ENCODE assay signal across 1 cellular context in the genomic region with DNA sequence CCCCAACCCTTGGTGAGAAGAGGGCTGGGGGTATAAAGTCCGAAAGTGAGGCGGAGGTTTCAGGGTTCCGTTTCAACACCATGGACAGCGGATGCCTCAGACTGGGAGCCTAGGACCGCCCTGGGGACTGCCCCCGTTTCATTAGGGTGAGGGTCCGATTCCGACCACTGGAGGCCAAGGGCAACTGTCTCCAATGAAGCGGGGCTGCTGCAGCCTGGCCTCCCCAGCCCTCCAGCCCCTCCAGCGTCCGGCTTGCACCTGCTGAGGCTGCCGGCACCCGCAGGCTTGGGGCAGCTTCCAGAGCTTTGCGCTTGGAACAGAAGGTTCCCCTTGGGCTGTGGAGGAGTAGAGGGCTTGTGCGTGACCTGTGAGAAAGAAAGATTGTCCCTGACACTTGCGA.
TF ChIP-seq lines count a peak whose summit lies in the region.

No MANE protein-coding gene starts in this region.

TF ChIP-seq in HepG2, 621 proteins besides CTCF, POLR2A, EP300 and RAD21:
- TF ChIP-seq ZNF547 (CRISPR knock-in tag; IDR thresholded peaks at IDR 0.05) = 0 out of 2 replicates have a peak, but pooled peaks have one; percentile 38
- TF ChIP-seq KDM1A (CRISPR knock-in tag; IDR thresholded peaks at IDR 0.05) = no peak
- no peak for TF ChIP-seq NBN (conservative IDR thresholded peaks at IDR 0.05)
- no peak for TF ChIP-seq IRF2 (CRISPR knock-in tag; IDR thresholded peaks at IDR 0.05)
- TF ChIP-seq KAT7 (CRISPR knock-in tag; IDR thresholded peaks at IDR 0.05; ENCODE audit: borderline replicate concordance) = no peak
- no peak for TF ChIP-seq ZNF10 (CRISPR knock-in tag; IDR thresholded peaks at IDR 0.05; ENCODE audit: borderline replicate concordance, low read depth)
- TF ChIP-seq, protein P1, sequence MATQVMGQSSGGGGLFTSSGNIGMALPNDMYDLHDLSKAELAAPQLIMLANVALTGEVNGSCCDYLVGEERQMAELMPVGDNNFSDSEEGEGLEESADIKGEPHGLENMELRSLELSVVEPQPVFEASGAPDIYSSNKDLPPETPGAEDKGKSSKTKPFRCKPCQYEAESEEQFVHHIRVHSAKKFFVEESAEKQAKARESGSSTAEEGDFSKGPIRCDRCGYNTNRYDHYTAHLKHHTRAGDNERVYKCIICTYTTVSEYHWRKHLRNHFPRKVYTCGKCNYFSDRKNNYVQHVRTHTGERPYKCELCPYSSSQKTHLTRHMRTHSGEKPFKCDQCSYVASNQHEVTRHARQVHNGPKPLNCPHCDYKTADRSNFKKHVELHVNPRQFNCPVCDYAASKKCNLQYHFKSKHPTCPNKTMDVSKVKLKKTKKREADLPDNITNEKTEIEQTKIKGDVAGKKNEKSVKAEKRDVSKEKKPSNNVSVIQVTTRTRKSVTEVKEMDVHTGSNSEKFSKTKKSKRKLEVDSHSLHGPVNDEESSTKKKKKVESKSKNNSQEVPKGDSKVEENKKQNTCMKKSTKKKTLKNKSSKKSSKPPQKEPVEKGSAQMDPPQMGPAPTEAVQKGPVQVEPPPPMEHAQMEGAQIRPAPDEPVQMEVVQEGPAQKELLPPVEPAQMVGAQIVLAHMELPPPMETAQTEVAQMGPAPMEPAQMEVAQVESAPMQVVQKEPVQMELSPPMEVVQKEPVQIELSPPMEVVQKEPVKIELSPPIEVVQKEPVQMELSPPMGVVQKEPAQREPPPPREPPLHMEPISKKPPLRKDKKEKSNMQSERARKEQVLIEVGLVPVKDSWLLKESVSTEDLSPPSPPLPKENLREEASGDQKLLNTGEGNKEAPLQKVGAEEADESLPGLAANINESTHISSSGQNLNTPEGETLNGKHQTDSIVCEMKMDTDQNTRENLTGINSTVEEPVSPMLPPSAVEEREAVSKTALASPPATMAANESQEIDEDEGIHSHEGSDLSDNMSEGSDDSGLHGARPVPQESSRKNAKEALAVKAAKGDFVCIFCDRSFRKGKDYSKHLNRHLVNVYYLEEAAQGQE (IDR thresholded peaks at IDR 0.05; ENCODE audit: borderline replicate concordance in 1 of 2, low read depth in 1 of 2, low read length in 2 of 2) = peak; percentile 69 to 92
- TF ChIP-seq, protein P2, sequence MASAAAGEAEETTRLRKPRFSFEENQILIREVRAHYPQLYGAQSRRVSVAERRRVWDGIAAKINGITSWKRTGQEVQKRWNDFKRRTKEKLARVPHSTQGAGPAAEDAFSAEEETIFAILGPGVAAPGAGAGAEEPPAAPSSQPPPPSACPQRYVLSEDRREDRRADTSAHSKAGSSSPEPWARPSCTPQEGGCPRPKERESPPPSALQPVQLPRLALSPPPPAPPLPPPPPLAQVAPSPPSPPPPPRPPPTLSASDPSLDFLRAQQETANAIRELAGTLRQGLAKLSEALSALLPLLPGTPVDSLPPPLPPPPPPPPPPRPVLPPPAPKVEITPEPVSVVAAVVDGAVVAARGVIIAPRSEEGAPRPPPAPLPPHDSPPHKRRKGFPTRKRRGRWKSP (CRISPR knock-in tag; IDR thresholded peaks at IDR 0.05) = no peak
- TF ChIP-seq THAP11 (CRISPR knock-in tag; IDR thresholded peaks at IDR 0.05) = no peak
- TF ChIP-seq ZNF292 (CRISPR knock-in tag; IDR thresholded peaks at IDR 0.05; ENCODE audit: borderline replicate concordance, low read depth) = no peak
- TF ChIP-seq, protein P3, sequence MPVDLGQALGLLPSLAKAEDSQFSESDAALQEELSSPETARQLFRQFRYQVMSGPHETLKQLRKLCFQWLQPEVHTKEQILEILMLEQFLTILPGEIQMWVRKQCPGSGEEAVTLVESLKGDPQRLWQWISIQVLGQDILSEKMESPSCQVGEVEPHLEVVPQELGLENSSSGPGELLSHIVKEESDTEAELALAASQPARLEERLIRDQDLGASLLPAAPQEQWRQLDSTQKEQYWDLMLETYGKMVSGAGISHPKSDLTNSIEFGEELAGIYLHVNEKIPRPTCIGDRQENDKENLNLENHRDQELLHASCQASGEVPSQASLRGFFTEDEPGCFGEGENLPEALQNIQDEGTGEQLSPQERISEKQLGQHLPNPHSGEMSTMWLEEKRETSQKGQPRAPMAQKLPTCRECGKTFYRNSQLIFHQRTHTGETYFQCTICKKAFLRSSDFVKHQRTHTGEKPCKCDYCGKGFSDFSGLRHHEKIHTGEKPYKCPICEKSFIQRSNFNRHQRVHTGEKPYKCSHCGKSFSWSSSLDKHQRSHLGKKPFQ (CRISPR knock-in tag; IDR thresholded peaks at IDR 0.05; ENCODE audit: insufficient replicate concordance) = no peak
- TF ChIP-seq, protein P4, sequence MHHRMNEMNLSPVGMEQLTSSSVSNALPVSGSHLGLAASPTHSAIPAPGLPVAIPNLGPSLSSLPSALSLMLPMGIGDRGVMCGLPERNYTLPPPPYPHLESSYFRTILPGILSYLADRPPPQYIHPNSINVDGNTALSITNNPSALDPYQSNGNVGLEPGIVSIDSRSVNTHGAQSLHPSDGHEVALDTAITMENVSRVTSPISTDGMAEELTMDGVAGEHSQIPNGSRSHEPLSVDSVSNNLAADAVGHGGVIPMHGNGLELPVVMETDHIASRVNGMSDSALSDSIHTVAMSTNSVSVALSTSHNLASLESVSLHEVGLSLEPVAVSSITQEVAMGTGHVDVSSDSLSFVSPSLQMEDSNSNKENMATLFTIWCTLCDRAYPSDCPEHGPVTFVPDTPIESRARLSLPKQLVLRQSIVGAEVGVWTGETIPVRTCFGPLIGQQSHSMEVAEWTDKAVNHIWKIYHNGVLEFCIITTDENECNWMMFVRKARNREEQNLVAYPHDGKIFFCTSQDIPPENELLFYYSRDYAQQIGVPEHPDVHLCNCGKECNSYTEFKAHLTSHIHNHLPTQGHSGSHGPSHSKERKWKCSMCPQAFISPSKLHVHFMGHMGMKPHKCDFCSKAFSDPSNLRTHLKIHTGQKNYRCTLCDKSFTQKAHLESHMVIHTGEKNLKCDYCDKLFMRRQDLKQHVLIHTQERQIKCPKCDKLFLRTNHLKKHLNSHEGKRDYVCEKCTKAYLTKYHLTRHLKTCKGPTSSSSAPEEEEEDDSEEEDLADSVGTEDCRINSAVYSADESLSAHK (CRISPR knock-in tag; IDR thresholded peaks at IDR 0.05; ENCODE audit: borderline replicate concordance) = no peak
- 0 out of 2 replicates have a peak, but pooled peaks have one; percentile 31 for TF ChIP-seq EZH2 (conservative IDR thresholded peaks at IDR 0.05; ENCODE audit: low read depth, low read length)
- TF ChIP-seq, protein P5, sequence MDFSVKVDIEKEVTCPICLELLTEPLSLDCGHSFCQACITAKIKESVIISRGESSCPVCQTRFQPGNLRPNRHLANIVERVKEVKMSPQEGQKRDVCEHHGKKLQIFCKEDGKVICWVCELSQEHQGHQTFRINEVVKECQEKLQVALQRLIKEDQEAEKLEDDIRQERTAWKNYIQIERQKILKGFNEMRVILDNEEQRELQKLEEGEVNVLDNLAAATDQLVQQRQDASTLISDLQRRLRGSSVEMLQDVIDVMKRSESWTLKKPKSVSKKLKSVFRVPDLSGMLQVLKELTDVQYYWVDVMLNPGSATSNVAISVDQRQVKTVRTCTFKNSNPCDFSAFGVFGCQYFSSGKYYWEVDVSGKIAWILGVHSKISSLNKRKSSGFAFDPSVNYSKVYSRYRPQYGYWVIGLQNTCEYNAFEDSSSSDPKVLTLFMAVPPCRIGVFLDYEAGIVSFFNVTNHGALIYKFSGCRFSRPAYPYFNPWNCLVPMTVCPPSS (IDR thresholded peaks at IDR 0.05) = no peak
- TF ChIP-seq FIP1L1 (IDR thresholded peaks at IDR 0.05; ENCODE audit: borderline replicate concordance, insufficient read depth, low read depth, low read length) = no peak
- TF ChIP-seq, protein P6, sequence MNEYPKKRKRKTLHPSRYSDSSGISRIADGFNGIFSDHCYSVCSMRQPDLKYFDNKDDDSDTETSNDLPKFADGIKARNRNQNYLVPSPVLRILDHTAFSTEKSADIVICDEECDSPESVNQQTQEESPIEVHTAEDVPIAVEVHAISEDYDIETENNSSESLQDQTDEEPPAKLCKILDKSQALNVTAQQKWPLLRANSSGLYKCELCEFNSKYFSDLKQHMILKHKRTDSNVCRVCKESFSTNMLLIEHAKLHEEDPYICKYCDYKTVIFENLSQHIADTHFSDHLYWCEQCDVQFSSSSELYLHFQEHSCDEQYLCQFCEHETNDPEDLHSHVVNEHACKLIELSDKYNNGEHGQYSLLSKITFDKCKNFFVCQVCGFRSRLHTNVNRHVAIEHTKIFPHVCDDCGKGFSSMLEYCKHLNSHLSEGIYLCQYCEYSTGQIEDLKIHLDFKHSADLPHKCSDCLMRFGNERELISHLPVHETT (CRISPR knock-in tag; conservative IDR thresholded peaks at IDR 0.05) = no peak
- TF ChIP-seq HDAC6 (IDR thresholded peaks at IDR 0.05; ENCODE audit: low read depth, low read length) = no peak
- TF ChIP-seq MIER2 (CRISPR knock-in tag; IDR thresholded peaks at IDR 0.05) = peak; percentile 86
- no peak for TF ChIP-seq ZNF30 (CRISPR knock-in tag; IDR thresholded peaks at IDR 0.05)
- TF ChIP-seq SOX5 (CRISPR knock-in tag; IDR thresholded peaks at IDR 0.05; ENCODE audit: borderline replicate concordance) = no peak
- no peak for TF ChIP-seq ZNF788 (CRISPR knock-in tag; IDR thresholded peaks at IDR 0.05; ENCODE audit: borderline replicate concordance)
- TF ChIP-seq ZNF326 (CRISPR knock-in tag; IDR thresholded peaks at IDR 0.05; ENCODE audit: borderline replicate concordance) = no peak
- TF ChIP-seq SALL1 (CRISPR knock-in tag; IDR thresholded peaks at IDR 0.05) = peak; percentile 20; the same call in 1 of the 2 replicates
- TF ChIP-seq ZNF232 (CRISPR knock-in tag; IDR thresholded peaks at IDR 0.05; ENCODE audit: borderline replicate concordance) = no peak
- TF ChIP-seq, protein P7, sequence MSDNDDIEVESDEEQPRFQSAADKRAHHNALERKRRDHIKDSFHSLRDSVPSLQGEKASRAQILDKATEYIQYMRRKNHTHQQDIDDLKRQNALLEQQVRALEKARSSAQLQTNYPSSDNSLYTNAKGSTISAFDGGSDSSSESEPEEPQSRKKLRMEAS (IDR thresholded peaks at IDR 0.05) = no peak
- TF ChIP-seq, protein P8, sequence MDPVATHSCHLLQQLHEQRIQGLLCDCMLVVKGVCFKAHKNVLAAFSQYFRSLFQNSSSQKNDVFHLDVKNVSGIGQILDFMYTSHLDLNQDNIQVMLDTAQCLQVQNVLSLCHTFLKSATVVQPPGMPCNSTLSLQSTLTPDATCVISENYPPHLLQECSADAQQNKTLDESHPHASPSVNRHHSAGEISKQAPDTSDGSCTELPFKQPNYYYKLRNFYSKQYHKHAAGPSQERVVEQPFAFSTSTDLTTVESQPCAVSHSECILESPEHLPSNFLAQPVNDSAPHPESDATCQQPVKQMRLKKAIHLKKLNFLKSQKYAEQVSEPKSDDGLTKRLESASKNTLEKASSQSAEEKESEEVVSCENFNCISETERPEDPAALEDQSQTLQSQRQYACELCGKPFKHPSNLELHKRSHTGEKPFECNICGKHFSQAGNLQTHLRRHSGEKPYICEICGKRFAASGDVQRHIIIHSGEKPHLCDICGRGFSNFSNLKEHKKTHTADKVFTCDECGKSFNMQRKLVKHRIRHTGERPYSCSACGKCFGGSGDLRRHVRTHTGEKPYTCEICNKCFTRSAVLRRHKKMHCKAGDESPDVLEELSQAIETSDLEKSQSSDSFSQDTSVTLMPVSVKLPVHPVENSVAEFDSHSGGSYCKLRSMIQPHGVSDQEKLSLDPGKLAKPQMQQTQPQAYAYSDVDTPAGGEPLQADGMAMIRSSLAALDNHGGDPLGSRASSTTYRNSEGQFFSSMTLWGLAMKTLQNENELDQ (CRISPR knock-in tag; IDR thresholded peaks at IDR 0.05; ENCODE audit: borderline replicate concordance) = no peak
- TF ChIP-seq, protein P9, sequence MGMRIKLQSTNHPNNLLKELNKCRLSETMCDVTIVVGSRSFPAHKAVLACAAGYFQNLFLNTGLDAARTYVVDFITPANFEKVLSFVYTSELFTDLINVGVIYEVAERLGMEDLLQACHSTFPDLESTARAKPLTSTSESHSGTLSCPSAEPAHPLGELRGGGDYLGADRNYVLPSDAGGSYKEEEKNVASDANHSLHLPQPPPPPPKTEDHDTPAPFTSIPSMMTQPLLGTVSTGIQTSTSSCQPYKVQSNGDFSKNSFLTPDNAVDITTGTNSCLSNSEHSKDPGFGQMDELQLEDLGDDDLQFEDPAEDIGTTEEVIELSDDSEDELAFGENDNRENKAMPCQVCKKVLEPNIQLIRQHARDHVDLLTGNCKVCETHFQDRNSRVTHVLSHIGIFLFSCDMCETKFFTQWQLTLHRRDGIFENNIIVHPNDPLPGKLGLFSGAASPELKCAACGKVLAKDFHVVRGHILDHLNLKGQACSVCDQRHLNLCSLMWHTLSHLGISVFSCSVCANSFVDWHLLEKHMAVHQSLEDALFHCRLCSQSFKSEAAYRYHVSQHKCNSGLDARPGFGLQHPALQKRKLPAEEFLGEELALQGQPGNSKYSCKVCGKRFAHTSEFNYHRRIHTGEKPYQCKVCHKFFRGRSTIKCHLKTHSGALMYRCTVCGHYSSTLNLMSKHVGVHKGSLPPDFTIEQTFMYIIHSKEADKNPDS (CRISPR knock-in tag; IDR thresholded peaks at IDR 0.05) = no peak
- TF ChIP-seq IKZF1 (IDR thresholded peaks at IDR 0.05) = no peak
- TF ChIP-seq, protein P10, sequence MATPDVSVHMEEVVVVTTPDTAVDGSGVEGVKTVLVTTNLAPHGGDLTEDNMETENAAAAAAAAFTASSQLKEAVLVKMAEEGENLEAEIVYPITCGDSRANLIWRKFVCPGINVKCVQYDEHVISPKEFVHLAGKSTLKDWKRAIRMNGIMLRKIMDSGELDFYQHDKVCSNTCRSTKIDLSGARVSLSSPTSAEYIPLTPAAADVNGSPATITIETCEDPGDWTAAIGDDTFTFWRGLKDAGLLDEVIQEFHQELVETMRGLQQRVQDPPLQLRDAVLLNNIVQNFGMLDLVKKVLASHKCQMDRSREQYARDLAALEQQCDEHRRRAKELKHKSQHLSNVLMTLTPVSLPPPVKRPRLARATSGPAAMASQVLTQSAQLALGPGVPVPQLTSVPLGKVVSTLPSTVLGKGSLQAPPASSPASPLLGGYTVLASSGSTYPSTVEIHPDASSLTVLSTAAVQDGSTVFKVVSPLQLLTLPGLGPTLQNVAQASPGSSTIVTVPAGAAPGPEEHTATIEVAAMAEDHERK (CRISPR knock-in tag; IDR thresholded peaks at IDR 0.05; ENCODE audit: low read depth) = no peak
- no peak for TF ChIP-seq ELF4 (CRISPR knock-in tag; IDR thresholded peaks at IDR 0.05; ENCODE audit: borderline replicate concordance)
